ENCODE assay signal across 1 cellular context in genomic region chr5:42590566-42590965, GRCh38.
TF ChIP-seq lines count a peak whose summit lies in the region.

No MANE protein-coding gene starts in this region.

TF ChIP-seq in HepG2, 621 proteins besides CTCF, POLR2A, EP300 and RAD21 (continued from another document):
- TF ChIP-seq ZNF646 (CRISPR knock-in tag; IDR thresholded peaks at IDR 0.05) (no peak), ZFP36L2 (CRISPR knock-in tag; IDR thresholded peaks at IDR 0.05) (no peak), FOXJ3 (CRISPR knock-in tag; IDR thresholded peaks at IDR 0.05; ENCODE audit: borderline replicate concordance) (no peak), BHLHE40 (IDR thresholded peaks at IDR 0.05; ENCODE audit: low read length) (no peak), ZNF337 (CRISPR knock-in tag; IDR thresholded peaks at IDR 0.05; ENCODE audit: borderline replicate concordance, low read depth) (no peak)
TF ChIP-seq in HepG2: peak in this region for 0.
